Comparison of ENCODE assay signal across 8 cellular contexts in the genomic region with DNA sequence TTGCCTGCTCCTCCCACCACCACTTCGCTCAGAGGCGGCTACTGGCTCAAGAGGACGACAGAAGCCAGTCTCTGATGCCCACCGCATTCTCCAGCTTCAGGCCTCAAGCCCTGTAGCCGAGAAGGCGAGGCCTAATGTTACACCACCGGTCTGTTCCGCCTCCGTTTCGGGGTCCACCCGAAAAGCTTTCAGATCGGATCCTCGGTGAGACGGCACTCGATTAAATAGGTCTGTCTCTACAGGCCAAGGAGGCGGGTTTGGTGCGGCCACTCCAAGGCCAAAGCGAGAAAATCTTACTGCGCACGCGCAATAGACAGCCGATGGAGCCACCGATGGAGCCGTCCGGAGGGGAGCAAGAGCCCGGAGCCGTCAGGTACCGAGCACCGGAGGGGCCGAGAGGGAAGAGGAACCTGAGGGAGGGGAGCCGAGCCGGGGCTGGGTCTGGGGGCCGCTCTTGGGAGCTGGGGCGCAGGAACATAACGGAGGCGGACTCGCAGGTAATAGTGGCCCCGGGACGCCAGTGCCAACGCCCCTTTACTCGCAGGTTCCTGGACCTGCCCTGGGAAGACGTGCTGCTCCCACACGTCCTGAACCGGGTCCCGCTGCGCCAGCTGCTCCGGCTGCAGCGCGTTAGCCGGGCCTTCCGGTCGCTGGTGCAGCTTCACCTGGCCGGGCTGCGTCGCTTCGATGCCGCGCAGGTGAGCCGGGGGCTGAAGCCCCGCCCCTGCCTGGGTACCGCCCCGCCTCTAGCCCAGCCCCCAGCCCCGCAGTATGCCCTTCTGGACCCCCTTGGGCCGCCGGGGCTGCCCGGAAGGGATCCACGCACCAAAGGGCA. TPM values are rescaled to one million over a fixed set of nuclear protein-coding genes. Genes with fewer than 3 reads are reported as not detected.
DNase-seq lines count a peak whose midpoint lies in the region; ATAC-seq and TF ChIP-seq lines count a peak whose summit lies in the region.

A gene with protein sequence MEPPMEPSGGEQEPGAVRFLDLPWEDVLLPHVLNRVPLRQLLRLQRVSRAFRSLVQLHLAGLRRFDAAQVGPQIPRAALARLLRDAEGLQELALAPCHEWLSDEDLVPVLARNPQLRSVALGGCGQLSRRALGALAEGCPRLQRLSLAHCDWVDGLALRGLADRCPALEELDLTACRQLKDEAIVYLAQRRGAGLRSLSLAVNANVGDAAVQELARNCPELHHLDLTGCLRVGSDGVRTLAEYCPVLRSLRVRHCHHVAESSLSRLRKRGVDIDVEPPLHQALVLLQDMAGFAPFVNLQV (plus strand): TSS at position 27 of the 835 bp plus-strand sequence. CDS start 294 bp downstream, at position 321.

- peaks cover 33% of the 10 kb centered on the region for H3K4me1 Mint-ChIP-seq in chondrocyte (ENCODE audit: low read depth)

- H3K4me3 ChIP-seq in kidney epithelial cell (ENCODE audit: low read depth, low read length) = peak within 1 kb of the TSS; percentile 62

- TF ChIP-seq CTCF in chondrocyte (IDR thresholded peaks at IDR 0.05) (no peak), kidney epithelial cell (IDR thresholded peaks at IDR 0.05; ENCODE audit: insufficient read depth, low read length, poor library complexity, severe bottlenecking) (no peak)

- H3K36me3 ChIP-seq in kidney epithelial cell (ENCODE audit: control insufficient read depth, insufficient read depth, low read length) = no peaks in the 10 kb centered on the region

- H3K36me3 Mint-ChIP-seq in chondrocyte (ENCODE audit: low read depth) = peaks cover 1% of the 10 kb centered on the region

- H3K27ac Mint-ChIP-seq in chondrocyte (ENCODE audit: unreplicated experiment) = peak within 1 kb of the TSS; percentile 96

- peak within 1 kb of the TSS; percentile 98 for H3K4me3 Mint-ChIP-seq in chondrocyte (ENCODE audit: unreplicated experiment)

- peaks cover 20% of the 10 kb centered on the region for H3K27me3 ChIP-seq in kidney epithelial cell (ENCODE audit: control insufficient read depth, insufficient read depth, low read length)

- ATAC-seq in HG03439 (IDR thresholded peaks at IDR 0.05; ENCODE audit: unreplicated experiment) = peak; percentile 72

- DNase-seq in AG20443 (ENCODE audit: low spot score) = peak; percentile 98
- peak; percentile 99 for DNase-seq in NCI-H510A treated with DMSO at 0.1 percent for 48 hours (lab: John Stamatoyannopoulos, UW)
- DNase-seq in activated CD4-positive, alpha-beta T cell treated with anti-CD3 and anti-CD28 coated beads for 24 hours (ENCODE audit: low read depth in 2 of 2) = peak; percentile 94 to 96
- DNase-seq in chondrocyte (ENCODE audit: low spot score) = no peak
- DNase-seq in kidney epithelial cell (ENCODE audit: low read depth) = peak; percentile 69
- DNase-seq in stimulated activated CD4-positive, alpha-beta T cell treated with anti-CD3 and anti-CD28 coated beads, Interleukin-15, amount 100 ng/mL, for 48 hours (ENCODE audit: low read depth in 2 of 2) = peak; percentile 93 to 97

- peaks cover 17% of the 10 kb centered on the region for H3K27me3 Mint-ChIP-seq in chondrocyte (ENCODE audit: low read depth)

- no peaks in the 10 kb centered on the region for H3K9me3 Mint-ChIP-seq in chondrocyte (ENCODE audit: low read depth)

- peak; percentile 69 for TF ChIP-seq POLR2A in GM19193 (IDR thresholded peaks at IDR 0.05; ENCODE audit: extremely low read depth, insufficient read depth, insufficient read length)

RNA-seq across cellular contexts. Expression of the gene that starts here (rescaled TPM):
- 8.8 to 10.1 TPM (median 9.0 TPM) in 3 replicates for total RNA-seq in chondrocyte
- total RNA-seq in kidney epithelial cell = 20.6 and 26.6 TPM in 2 replicates
